Comparison of ENCODE assay signal across 6 cellular contexts in the genomic region with DNA sequence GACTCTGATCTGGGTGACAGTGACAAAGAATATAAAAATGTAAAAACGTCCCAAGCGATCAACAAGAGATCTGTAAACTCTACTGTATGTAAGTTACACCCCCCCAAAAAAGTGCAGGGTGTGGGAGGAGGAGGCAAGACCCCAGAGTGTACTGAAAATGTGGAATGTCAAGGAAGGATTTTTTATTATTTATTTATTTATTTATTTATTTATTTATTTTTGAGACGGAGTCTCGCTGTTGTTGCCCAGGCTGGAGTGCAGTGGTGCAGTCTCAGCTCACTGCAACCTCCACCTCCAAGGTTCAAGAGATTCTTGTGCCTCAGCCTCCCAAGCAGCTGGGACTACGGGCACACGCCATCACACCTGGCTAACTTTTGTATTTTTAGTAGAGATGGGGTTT.
DNase-seq lines count a peak whose midpoint lies in the region; ATAC-seq, FAIRE-seq and TF ChIP-seq lines count a peak whose summit lies in the region.
"Not testable (repeated sequence)": the region's sequence is repeated elsewhere in the genome, so short reads cannot be mapped to it uniquely, and the experiment has no call there.

No MANE protein-coding gene starts in this region.

- H3K4me2 ChIP-seq in A549, GM23338: not testable (repeated sequence)

- H3K27me3 ChIP-seq in GM23338 (ENCODE audit: insufficient read depth) = not testable (repeated sequence)

- H4K20me1 ChIP-seq in GM23338 (replicated peaks; ENCODE audit: insufficient read depth) = not testable (repeated sequence)

- H3K4me1 Mint-ChIP-seq in GM23338; central memory CD8-positive, alpha-beta T cell; endothelial cell (ENCODE audit: unreplicated experiment); neural crest cell: not testable (repeated sequence)

- TF ChIP-seq CTCF in A549 (IDR thresholded peaks at IDR 0.05); GM23338 (conservative IDR thresholded peaks at IDR 0.05; ENCODE audit: low read depth in 2 of 2); HEK293 (tag by site-specific recombination; IDR thresholded peaks at IDR 0.05); endothelial cell (IDR thresholded peaks at IDR 0.05; ENCODE audit: unreplicated experiment); neural crest cell (conservative IDR thresholded peaks at IDR 0.05): not testable (repeated sequence)

- CTCF ChIA-PET in A549 (lab: Yijun Ruan, JAX) = interaction anchor here (2.0 kb wide), 1 partner anchor 206 kb away, joined by 4 read pairs; no protein-coding TSS in a partner anchor
- CTCF ChIA-PET in HEK293 (lab: Yijun Ruan, JAX) = not testable (repeated sequence)

- not testable (repeated sequence) for H3F3A ChIP-seq in GM23338 (replicated peaks; ENCODE audit: low read depth)

- H3K79me2 ChIP-seq in GM23338 (replicated peaks; ENCODE audit: insufficient read depth) = not testable (repeated sequence)

- H3K27me3 Mint-ChIP-seq in GM23338 (ENCODE audit: insufficient read depth, low read depth, poor library complexity); central memory CD8-positive, alpha-beta T cell; endothelial cell (ENCODE audit: unreplicated experiment); neural crest cell (ENCODE audit: low read depth): not testable (repeated sequence)

- ATAC-seq in A549; GM23338; central memory CD8-positive, alpha-beta T cell (replicated peaks; ENCODE audit: extremely low read depth, poor library complexity, severe bottlenecking): not testable (repeated sequence)

- FAIRE-seq in A549 (lab: Jason Lieb, UNC) = not testable (repeated sequence)

- H2AFZ ChIP-seq in GM23338 = not testable (repeated sequence)

- H3K9me3 ChIP-seq in A549; HEK293 (ENCODE audit: control insufficient read depth, insufficient read depth, low read depth, low read length): not testable (repeated sequence)

- H3K36me3 Mint-ChIP-seq in GM23338 (ENCODE audit: low read depth) = peaks cover 92% of the 10 kb centered on the region
- peaks cover 10% of the 10 kb centered on the region for H3K36me3 Mint-ChIP-seq in central memory CD8-positive, alpha-beta T cell (ENCODE audit: insufficient read depth)
- H3K36me3 Mint-ChIP-seq in endothelial cell (ENCODE audit: low read depth, unreplicated experiment) = peaks cover 33% of the 10 kb centered on the region
- peaks cover 13% of the 10 kb centered on the region for H3K36me3 Mint-ChIP-seq in neural crest cell (ENCODE audit: low read depth)

- WGBS in A549 (ENCODE audit: missing lambda C conversion rate) = 92% methylated on average over 6 of the region's 6 CpGs

- H3K4me3 ChIP-seq in A549; GM23338; HEK293 (ENCODE audit: low read depth, low read length): not testable (repeated sequence)

- peak overlapping the region; percentile 43; the same call in 1 of the 2 replicates for H3K27ac Mint-ChIP-seq in GM23338
- peak overlapping the region; percentile 46 for H3K27ac Mint-ChIP-seq in central memory CD8-positive, alpha-beta T cell (ENCODE audit: low read depth)
- peak overlapping the region; percentile 59 for H3K27ac Mint-ChIP-seq in endothelial cell (ENCODE audit: unreplicated experiment)
- peak overlapping the region; percentile 12 for H3K27ac Mint-ChIP-seq in neural crest cell (ENCODE audit: unreplicated experiment)

- H3K9me2 ChIP-seq in GM23338 (ENCODE audit: insufficient read depth) = not testable (repeated sequence)

- not testable (repeated sequence) for TF ChIP-seq EP300 in A549 (IDR thresholded peaks at IDR 0.05)

- H3K9me3 Mint-ChIP-seq in GM23338; central memory CD8-positive, alpha-beta T cell; endothelial cell (ENCODE audit: unreplicated experiment); neural crest cell: not testable (repeated sequence)

- POLR2A ChIA-PET in A549 (lab: Yijun Ruan, JAX); HEK293 (lab: Yijun Ruan, JAX): not testable (repeated sequence)

- not testable (repeated sequence) for TF ChIP-seq RAD21 in A549 (conservative IDR thresholded peaks at IDR 0.05 in 1 of 2, IDR thresholded peaks at IDR 0.05 in 1 of 2)

- H3K27ac ChIP-seq in A549; GM23338 (ENCODE audit: low read depth); HEK293 (ENCODE audit: extremely low read depth, low read depth, low read length): not testable (repeated sequence)

- not testable (repeated sequence) for DNase-seq in A549 (ENCODE audit: low read depth in 1 of 2, low spot score in 1 of 2); GM23338 (ENCODE audit: low spot score); central memory CD8-positive, alpha-beta T cell (ENCODE audit: low spot score in 2 of 2); endothelial cell (ENCODE audit: low spot score); neural crest cell (ENCODE audit: low read depth, low spot score)

- peaks cover 62% of the 10 kb centered on the region for H3K36me3 ChIP-seq in GM23338 (ENCODE audit: insufficient read depth)
- peaks cover 10 to 48% of the 10 kb centered on the region in 2 experiments; a peak in 2 of 3 replicates for H3K36me3 ChIP-seq in HEK293 (ENCODE audit: control insufficient read depth in 2 of 2, insufficient read depth in 1 of 2, low read length in 2 of 2)

- TF ChIP-seq POLR2A in A549 (IDR thresholded peaks at IDR 0.05; ENCODE audit: low read length) = not testable (repeated sequence)

- not testable (repeated sequence) for H3K4me1 ChIP-seq in A549; GM23338 (ENCODE audit: insufficient read depth); HEK293 (ENCODE audit: control insufficient read depth, insufficient read depth, low read length)

- H3K4me3 Mint-ChIP-seq in GM23338; central memory CD8-positive, alpha-beta T cell; endothelial cell (ENCODE audit: unreplicated experiment); neural crest cell: not testable (repeated sequence)

TF ChIP-seq in A549, 52 proteins besides CTCF, POLR2A, EP300 and RAD21:
- peak; percentile 33 for TF ChIP-seq ZC3H11A (IDR thresholded peaks at IDR 0.05)

TF ChIP-seq in HEK293, 187 proteins besides CTCF, POLR2A, EP300 and RAD21 (continues in another document):
- TF ChIP-seq, protein P1, sequence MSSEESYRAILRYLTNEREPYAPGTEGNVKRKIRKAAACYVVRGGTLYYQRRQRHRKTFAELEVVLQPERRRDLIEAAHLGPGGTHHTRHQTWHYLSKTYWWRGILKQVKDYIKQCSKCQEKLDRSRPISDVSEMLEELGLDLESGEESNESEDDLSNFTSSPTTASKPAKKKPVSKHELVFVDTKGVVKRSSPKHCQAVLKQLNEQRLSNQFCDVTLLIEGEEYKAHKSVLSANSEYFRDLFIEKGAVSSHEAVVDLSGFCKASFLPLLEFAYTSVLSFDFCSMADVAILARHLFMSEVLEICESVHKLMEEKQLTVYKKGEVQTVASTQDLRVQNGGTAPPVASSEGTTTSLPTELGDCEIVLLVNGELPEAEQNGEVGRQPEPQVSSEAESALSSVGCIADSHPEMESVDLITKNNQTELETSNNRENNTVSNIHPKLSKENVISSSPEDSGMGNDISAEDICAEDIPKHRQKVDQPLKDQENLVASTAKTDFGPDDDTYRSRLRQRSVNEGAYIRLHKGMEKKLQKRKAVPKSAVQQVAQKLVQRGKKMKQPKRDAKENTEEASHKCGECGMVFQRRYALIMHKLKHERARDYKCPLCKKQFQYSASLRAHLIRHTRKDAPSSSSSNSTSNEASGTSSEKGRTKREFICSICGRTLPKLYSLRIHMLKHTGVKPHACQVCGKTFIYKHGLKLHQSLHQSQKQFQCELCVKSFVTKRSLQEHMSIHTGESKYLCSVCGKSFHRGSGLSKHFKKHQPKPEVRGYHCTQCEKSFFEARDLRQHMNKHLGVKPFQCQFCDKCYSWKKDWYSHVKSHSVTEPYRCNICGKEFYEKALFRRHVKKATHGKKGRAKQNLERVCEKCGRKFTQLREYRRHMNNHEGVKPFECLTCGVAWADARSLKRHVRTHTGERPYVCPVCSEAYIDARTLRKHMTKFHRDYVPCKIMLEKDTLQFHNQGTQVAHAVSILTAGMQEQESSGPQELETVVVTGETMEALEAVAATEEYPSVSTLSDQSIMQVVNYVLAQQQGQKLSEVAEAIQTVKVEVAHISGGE (tag by site-specific recombination; conservative IDR thresholded peaks at IDR 0.05; ENCODE audit: low read depth) = peak; percentile 62
- TF ChIP-seq ZNF394 (tag by site-specific recombination; IDR thresholded peaks at IDR 0.05; ENCODE audit: borderline replicate concordance) (peak; percentile 88), ZNF433 (tag by site-specific recombination; IDR thresholded peaks at IDR 0.05; ENCODE audit: low read depth) (0 out of 2 replicates have a peak, but pooled peaks have one; percentile 37), ZNF555 (tag by site-specific recombination; conservative IDR thresholded peaks at IDR 0.05) (peak; percentile 41), ZNF654 (tag by site-specific recombination; IDR thresholded peaks at IDR 0.05; ENCODE audit: low read depth) (peak; percentile 27)
